25 cellular contexts compared by ENCODE assay signal in genomic region chr3:12972043-12972442, GRCh38.
DNase-seq lines count a peak whose midpoint lies in the region; ATAC-seq, FAIRE-seq and TF ChIP-seq lines count a peak whose summit lies in the region.
"Had no signal": no experiment of that assay in that cellular context is flagged by ENCODE, and none has a peak within 500 bp of the region (broad histone marks: within the 10 kb centered on the region; RNA-seq: fewer than 3 reads in every experiment).

No MANE protein-coding gene starts in this region.

- H3K18ac ChIP-seq in mesendoderm (ENCODE audit: low read length), result no peak overlapping the region

- no TSS peak for BruUV-seq in HepG2 (replicated peaks; lab: Mats Ljungman, UMichigan)

- H3K4me2 ChIP-seq in HepG2 (ENCODE audit: low read depth, low read length), result no peak overlapping the region
- no peak overlapping the region for H3K4me2 ChIP-seq in mesendoderm (ENCODE audit: low read length)
- H3K4me2 ChIP-seq: A549 had no signal

- H3K27ac ChIP-seq in HepG2 (ENCODE audit: extremely low read length, insufficient read depth, low read length), result no peak overlapping the region
- no peak overlapping the region for H3K27ac ChIP-seq in mesendoderm (ENCODE audit: low read depth, low read length)
- H3K27ac ChIP-seq: A549; BLaER1 treated with 17β-estradiol and CSF1 and Interleukin-3, amounts not matched to agents 10 nM and 100 nM; GM23248 had no signal

- in situ Hi-C loops in HepG2 (cut with HindIII; ENCODE audit: extremely low pct_ligation_motif_present, low pct_unique_long_range_greater_than_20kb), result no loop called here

- FAIRE-seq in HepG2 (lab: Jason Lieb, UNC), result no peak
- FAIRE-seq: A549, GM12891, GM18507, H1 had no signal

- no peak overlapping the region for H3K4ac ChIP-seq in mesendoderm (ENCODE audit: low read depth, low read length)

- H3K9ac ChIP-seq in HepG2 (ENCODE audit: insufficient read depth, low read depth, low read length), result no peak overlapping the region
- no peak overlapping the region for H3K9ac ChIP-seq in mesendoderm (ENCODE audit: low read length)
- H3K9ac ChIP-seq: GM23248 had no signal

- CTCF ChIA-PET in HepG2 (lab: Yijun Ruan, JAX; ENCODE audit: low intra/inter-chr PET ratio, low total read pairs), result no interaction called here

- H2AK5ac ChIP-seq in mesendoderm (ENCODE audit: low read length), result no peak overlapping the region

- ATAC-seq in central memory CD8-positive, alpha-beta T cell (replicated peaks; ENCODE audit: extremely low read depth, poor library complexity, severe bottlenecking), result no peak
- ATAC-seq in HepG2, result no peak
- ATAC-seq in natural killer cell treated with Interleukin-12 subunit alpha and Interleukin-12 subunit beta and Interleukin-15 and Interleukin-18, amount 100 ng/mL, for 72 hours, result no peak
- ATAC-seq in HG02870 (IDR thresholded peaks at IDR 0.05; ENCODE audit: unreplicated experiment), result no peak
- ATAC-seq in HG02759 (IDR thresholded peaks at IDR 0.05; ENCODE audit: unreplicated experiment), result no peak
- ATAC-seq: A549 had no signal

- DNase-seq in NB4 (ENCODE audit: low read depth) (peak; percentile 56), HepG2 (ENCODE audit: low spot score) (no peak), mesendoderm (no peak)
- no peak for DNase-seq in central memory CD8-positive, alpha-beta T cell (ENCODE audit: low spot score in 2 of 2)
- DNase-seq in natural killer cell treated with Interleukin-12 subunit alpha and Interleukin-12 subunit beta and Interleukin-15 and Interleukin-18, amount 100 ng/mL, for 72 hours (ENCODE audit: low spot score), result no peak
- DNase-seq: 8988T; ACHN; AML-193; BE2C; CD4-positive, alpha-beta T cell; CD8-positive, alpha-beta memory T cell; DMS53; DMS79 treated with DMSO at 0.1 percent for 48 hours; GF-D8; GM23248; H7; HCEC 1CT had no signal

- intact Hi-C loops in HepG2 (cut with micrococcal nuclease; ENCODE audit: unreplicated experiment), result no loop called here

- peaks cover 0 to under 1% of the 10 kb centered on the region in 2 experiments; a peak in 1 of 5 replicates for H3K27me3 ChIP-seq in HepG2 (ENCODE audit: control insufficient read depth in 1 of 2, insufficient read depth in 2 of 2, low read length in 2 of 2)
- H3K27me3 ChIP-seq in mesendoderm (ENCODE audit: insufficient read depth, low read length, poor library complexity), result no peaks in the 10 kb centered on the region
- H3K27me3 ChIP-seq: BE2C; BLaER1 treated with 17β-estradiol and CSF1 and Interleukin-3, amounts not matched to agents 10 nM and 100 nM had no signal

- no peak overlapping the region for H2BK5ac ChIP-seq in mesendoderm (ENCODE audit: low read length)

- H3K27ac Mint-ChIP-seq in central memory CD8-positive, alpha-beta T cell (ENCODE audit: low read depth), result peak overlapping the region; percentile 12
- no peak overlapping the region for H3K27ac Mint-ChIP-seq in natural killer cell treated with Interleukin-12 subunit alpha and Interleukin-12 subunit beta and Interleukin-15 and Interleukin-18, amount 100 ng/mL, for 72 hours
- H3K27ac Mint-ChIP-seq: CD4-positive, alpha-beta T cell had no signal

- H4K20me1 ChIP-seq in HepG2 (ENCODE audit: insufficient read depth, low read length), result no peaks in the 10 kb centered on the region; the same call in 1 of the 2 replicates

- no peak overlapping the region for H3K4me3 ChIP-seq in NB4 (ENCODE audit: low read depth, low read length)
- H3K4me3 ChIP-seq in HepG2 (replicated peaks in 1 of 3; ENCODE audit: insufficient read depth in 1 of 3, low read depth in 2 of 3, low read length in 3 of 3), result no peak overlapping the region
- no peak overlapping the region for H3K4me3 ChIP-seq in mesendoderm (ENCODE audit: low read length)
- H3K4me3 ChIP-seq: A549; BLaER1 treated with 17β-estradiol and CSF1 and Interleukin-3, amounts not matched to agents 10 nM and 100 nM; GM23248 had no signal

- no peak overlapping the region for H2AFZ ChIP-seq in HepG2 (ENCODE audit: low read length)
- H2AFZ ChIP-seq: GM23248 had no signal

- no peaks in the 10 kb centered on the region for H3K27me3 Mint-ChIP-seq in central memory CD8-positive, alpha-beta T cell
- no peaks in the 10 kb centered on the region for H3K27me3 Mint-ChIP-seq in natural killer cell treated with Interleukin-12 subunit alpha and Interleukin-12 subunit beta and Interleukin-15 and Interleukin-18, amount 100 ng/mL, for 72 hours
- H3K27me3 Mint-ChIP-seq: CD4-positive, alpha-beta T cell; CD8-positive, alpha-beta memory T cell had no signal

- no peaks in the 10 kb centered on the region for H3K9me3 ChIP-seq in HepG2 (ENCODE audit: low read length)
- H3K9me3 ChIP-seq: A549; BE2C; BLaER1 treated with 17β-estradiol and CSF1 and Interleukin-3, amounts not matched to agents 10 nM and 100 nM had no signal

- no peak for TF ChIP-seq RAD21 in HepG2 (CRISPR knock-in tag; IDR thresholded peaks at IDR 0.05)

- H3K36me3 ChIP-seq in HepG2 (replicated peaks in 1 of 2; ENCODE audit: control insufficient read depth in 1 of 2, insufficient read depth in 2 of 2, low read length in 2 of 2), result no peaks in the 10 kb centered on the region; a peak in 1 of 5 replicates
- no peaks in the 10 kb centered on the region for H3K36me3 ChIP-seq in mesendoderm (ENCODE audit: control insufficient read depth, insufficient read depth, low read length)
- H3K36me3 ChIP-seq: BE2C had no signal

- H4K8ac ChIP-seq in mesendoderm (ENCODE audit: low read depth, low read length), result no peak overlapping the region

- peaks cover 22% of the 10 kb centered on the region for H3K36me3 Mint-ChIP-seq in central memory CD8-positive, alpha-beta T cell (ENCODE audit: insufficient read depth)
- no peaks in the 10 kb centered on the region for H3K36me3 Mint-ChIP-seq in natural killer cell treated with Interleukin-12 subunit alpha and Interleukin-12 subunit beta and Interleukin-15 and Interleukin-18, amount 100 ng/mL, for 72 hours

- H3K4me3 Mint-ChIP-seq in central memory CD8-positive, alpha-beta T cell, result no peak overlapping the region
- peak overlapping the region; percentile 10 for H3K4me3 Mint-ChIP-seq in natural killer cell treated with Interleukin-12 subunit alpha and Interleukin-12 subunit beta and Interleukin-15 and Interleukin-18, amount 100 ng/mL, for 72 hours
- H3K4me3 Mint-ChIP-seq: CD14-positive monocyte; CD4-positive, alpha-beta T cell had no signal

- peaks cover 83% of the 10 kb centered on the region for H3K4me1 Mint-ChIP-seq in central memory CD8-positive, alpha-beta T cell
- peaks cover 66 to 71% of the 10 kb centered on the region in 2 donors for H3K4me1 Mint-ChIP-seq in natural killer cell treated with Interleukin-12 subunit alpha and Interleukin-12 subunit beta and Interleukin-15 and Interleukin-18, amount 100 ng/mL, for 72 hours (ENCODE audit: low read depth in 2 of 2)

- H3K23ac ChIP-seq in mesendoderm (ENCODE audit: low read length), result no peak overlapping the region

- H3K56ac ChIP-seq in mesendoderm (ENCODE audit: low read length), result no peak overlapping the region

- TF ChIP-seq EP300 in HepG2 (IDR thresholded peaks at IDR 0.05; ENCODE audit: low read depth in 2 of 2, low read length in 2 of 2), result no peak
- TF ChIP-seq EP300 in HepG2 (CRISPR knock-in tag; IDR thresholded peaks at IDR 0.05; ENCODE audit: borderline replicate concordance), result no peak

- no peaks in the 10 kb centered on the region for H3K79me1 ChIP-seq in mesendoderm (ENCODE audit: low read length)

- peaks cover 9% of the 10 kb centered on the region for H3K79me2 ChIP-seq in HepG2 (ENCODE audit: insufficient read depth, low read length)
- no peaks in the 10 kb centered on the region for H3K79me2 ChIP-seq in mesendoderm (ENCODE audit: control insufficient read depth, insufficient read depth, low read length)

- H2BK15ac ChIP-seq in mesendoderm (replicated peaks; ENCODE audit: low read depth), result no peak overlapping the region

- peaks cover 41% of the 10 kb centered on the region for H3K4me1 ChIP-seq in HepG2 (ENCODE audit: insufficient read depth, low read length)
- no peaks in the 10 kb centered on the region for H3K4me1 ChIP-seq in mesendoderm (ENCODE audit: control insufficient read depth, low read depth, low read length)
- H3K4me1 ChIP-seq: A549 had no signal

- POLR2A ChIA-PET in HepG2 (lab: Yijun Ruan, JAX), result no interaction called here

- H2BK120ac ChIP-seq in mesendoderm (ENCODE audit: low read depth, low read length), result no peak overlapping the region

- TF ChIP-seq CTCF in NB4 (IDR thresholded peaks at IDR 0.05; ENCODE audit: low read depth, low read length) (no peak), HepG2 (CRISPR knock-in tag; IDR thresholded peaks at IDR 0.05) (no peak)

- TF ChIP-seq POLR2A in NB4 (IDR thresholded peaks at IDR 0.05; ENCODE audit: extremely low read depth, insufficient read length) (no peak), HepG2 (IDR thresholded peaks at IDR 0.05; ENCODE audit: insufficient read depth in 1 of 2, low read depth in 2 of 2, low read length in 2 of 2) (no peak)

- WGBS in HepG2 (ENCODE audit: low lambda C conversion rate), result 91% methylated on average over 3 of the region's 3 CpGs
- WGBS in mesendoderm (ENCODE audit: extremely low coverage, insufficient coverage, low lambda C conversion rate), result no CpG with 5 or more reads among the region's 3 CpGs

- H4K5ac ChIP-seq in mesendoderm (ENCODE audit: low read length), result no peak overlapping the region

- no peaks in the 10 kb centered on the region for H3K9me3 Mint-ChIP-seq in central memory CD8-positive, alpha-beta T cell
- H3K9me3 Mint-ChIP-seq in natural killer cell treated with Interleukin-12 subunit alpha and Interleukin-12 subunit beta and Interleukin-15 and Interleukin-18, amount 100 ng/mL, for 72 hours, result no peaks in the 10 kb centered on the region
- H3K9me3 Mint-ChIP-seq: CD4-positive, alpha-beta T cell; CD8-positive, alpha-beta memory T cell had no signal

TF ChIP-seq in HepG2, 621 proteins besides CTCF, POLR2A, EP300 and RAD21:
- no peak for TF ChIP-seq DRAP1 (CRISPR knock-in tag; IDR thresholded peaks at IDR 0.05)
- TF ChIP-seq, protein P1, sequence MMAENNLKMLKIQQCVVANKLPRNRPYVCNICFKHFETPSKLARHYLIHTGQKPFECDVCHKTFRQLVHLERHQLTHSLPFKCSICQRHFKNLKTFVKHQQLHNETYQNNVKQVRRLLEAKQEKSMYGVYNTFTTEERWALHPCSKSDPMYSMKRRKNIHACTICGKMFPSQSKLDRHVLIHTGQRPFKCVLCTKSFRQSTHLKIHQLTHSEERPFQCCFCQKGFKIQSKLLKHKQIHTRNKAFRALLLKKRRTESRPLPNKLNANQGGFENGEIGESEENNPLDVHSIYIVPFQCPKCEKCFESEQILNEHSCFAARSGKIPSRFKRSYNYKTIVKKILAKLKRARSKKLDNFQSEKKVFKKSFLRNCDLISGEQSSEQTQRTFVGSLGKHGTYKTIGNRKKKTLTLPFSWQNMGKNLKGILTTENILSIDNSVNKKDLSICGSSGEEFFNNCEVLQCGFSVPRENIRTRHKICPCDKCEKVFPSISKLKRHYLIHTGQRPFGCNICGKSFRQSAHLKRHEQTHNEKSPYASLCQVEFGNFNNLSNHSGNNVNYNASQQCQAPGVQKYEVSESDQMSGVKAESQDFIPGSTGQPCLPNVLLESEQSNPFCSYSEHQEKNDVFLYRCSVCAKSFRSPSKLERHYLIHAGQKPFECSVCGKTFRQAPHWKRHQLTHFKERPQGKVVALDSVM (CRISPR knock-in tag; IDR thresholded peaks at IDR 0.05), result 0 out of 2 replicates have a peak, but pooled peaks have one; percentile 15
